Comparison of ENCODE assay signal across 16 cellular contexts in genomic region chr13:114031631-114032030, GRCh38. TPM values are rescaled to one million over a fixed set of nuclear protein-coding genes. Genes with fewer than 3 reads are reported as not detected.
DNase-seq lines count a peak whose midpoint lies in the region; ATAC-seq and TF ChIP-seq lines count a peak whose summit lies in the region.
"Had no signal": no experiment of that assay in that cellular context is flagged by ENCODE, and none has a peak within 500 bp of the region (broad histone marks: within the 10 kb centered on the region; RNA-seq: fewer than 3 reads in every experiment).

No MANE protein-coding gene starts in this region.

- H3K27ac Mint-ChIP-seq in progenitor cell of endocrine pancreas = peak overlapping the region; percentile 74
- no peak overlapping the region for H3K27ac Mint-ChIP-seq in activated CD8-positive, alpha-beta memory T cell treated with anti-CD3 and anti-CD28 coated beads, Interleukin-2, amount 10 ng/mL, durations not matched to agents 7 days and 5 days

- TF ChIP-seq CTCF in foreskin keratinocyte (conservative IDR thresholded peaks at IDR 0.05) = no peak
- TF ChIP-seq CTCF in progenitor cell of endocrine pancreas (IDR thresholded peaks at IDR 0.05; ENCODE audit: unreplicated experiment) = no peak
- TF ChIP-seq CTCF in mucosa of descending colon (IDR thresholded peaks at IDR 0.05) = no peak

- H3K4me1 Mint-ChIP-seq in progenitor cell of endocrine pancreas (ENCODE audit: low read depth) = peaks cover 13% of the 10 kb centered on the region
- H3K4me1 Mint-ChIP-seq in activated CD8-positive, alpha-beta memory T cell treated with anti-CD3 and anti-CD28 coated beads, Interleukin-2, amount 10 ng/mL, durations not matched to agents 7 days and 5 days = no peaks in the 10 kb centered on the region

- CTCF ChIA-PET in activated CD8-positive, alpha-beta memory T cell treated with anti-CD3 and anti-CD28 coated beads, Interleukin-2, amount 10 ng/mL, durations not matched to agents 7 days and 5 days (lab: Charles Lee) = no interaction called here

- no peaks in the 10 kb centered on the region for H3K9me3 Mint-ChIP-seq in progenitor cell of endocrine pancreas (ENCODE audit: low read depth)
- peaks cover 11% of the 10 kb centered on the region for H3K9me3 Mint-ChIP-seq in activated CD8-positive, alpha-beta memory T cell treated with anti-CD3 and anti-CD28 coated beads, Interleukin-2, amount 10 ng/mL, durations not matched to agents 7 days and 5 days (ENCODE audit: low read depth)
- H3K9me3 Mint-ChIP-seq: activated T-cell treated with anti-CD3 and anti-CD28 coated beads, Interleukin-2, amount 50 U/mL, for 24 hours; T-cell had no signal

- H3K36me3 Mint-ChIP-seq in progenitor cell of endocrine pancreas (ENCODE audit: insufficient read depth) = peaks cover 2% of the 10 kb centered on the region
- H3K36me3 Mint-ChIP-seq in activated CD8-positive, alpha-beta memory T cell treated with anti-CD3 and anti-CD28 coated beads, Interleukin-2, amount 10 ng/mL, durations not matched to agents 7 days and 5 days = peaks cover 18% of the 10 kb centered on the region

- H3K27me3 Mint-ChIP-seq in progenitor cell of endocrine pancreas = no peaks in the 10 kb centered on the region
- no peaks in the 10 kb centered on the region for H3K27me3 Mint-ChIP-seq in activated CD8-positive, alpha-beta memory T cell treated with anti-CD3 and anti-CD28 coated beads, Interleukin-2, amount 10 ng/mL, durations not matched to agents 7 days and 5 days
- H3K27me3 Mint-ChIP-seq: activated T-cell treated with anti-CD3 and anti-CD28 coated beads, Interleukin-2, amount 50 U/mL, for 24 hours; T-cell had no signal

- ATAC-seq in foreskin keratinocyte (peak; percentile 27), GM21529 (IDR thresholded peaks at IDR 0.05; ENCODE audit: unreplicated experiment) (no peak), mucosa of descending colon (no peak)
- no peak for ATAC-seq in activated CD8-positive, alpha-beta memory T cell treated with anti-CD3 and anti-CD28 coated beads, Interleukin-2, amount 10 ng/mL, durations not matched to agents 7 days and 5 days

- H3K4me3 Mint-ChIP-seq in progenitor cell of endocrine pancreas (ENCODE audit: low read depth) = no peak overlapping the region
- H3K4me3 Mint-ChIP-seq in activated CD8-positive, alpha-beta memory T cell treated with anti-CD3 and anti-CD28 coated beads, Interleukin-2, amount 10 ng/mL, durations not matched to agents 7 days and 5 days = no peak overlapping the region
- H3K4me3 Mint-ChIP-seq: activated T-cell treated with anti-CD3 and anti-CD28 coated beads, Interleukin-2, amount 50 U/mL, for 24 hours had no signal

- H3K4me1 ChIP-seq in adipocyte (ENCODE audit: control insufficient read depth, insufficient read depth, low read length) (peaks cover 54% of the 10 kb centered on the region), foreskin keratinocyte (no peaks in the 10 kb centered on the region), mucosa of descending colon (ENCODE audit: low read depth) (no peaks in the 10 kb centered on the region)
- H3K4me1 ChIP-seq: Caco-2 had no signal

- peak overlapping the region; percentile 70 for H3K9ac ChIP-seq in adipocyte (ENCODE audit: low read length)

- H3K36me3 ChIP-seq in adipocyte (ENCODE audit: control insufficient read depth, insufficient read depth, low read length, severe bottlenecking) = peaks cover 18% of the 10 kb centered on the region
- H3K36me3 ChIP-seq in mucosa of descending colon (ENCODE audit: low read depth) = no peaks in the 10 kb centered on the region

- H3K27ac ChIP-seq in foreskin keratinocyte = no peak overlapping the region

- intact Hi-C loops in mucosa of descending colon (cut with DNase I, micrococcal nuclease) = no loop called here

- H3K4me3 ChIP-seq in adipocyte (ENCODE audit: low read length) = no peak overlapping the region
- H3K4me3 ChIP-seq in mucosa of descending colon = no peak overlapping the region

- H3K27me3 ChIP-seq in adipocyte (replicated peaks; ENCODE audit: control insufficient read depth, insufficient read depth, low read length) (no peaks in the 10 kb centered on the region), foreskin keratinocyte (no peaks in the 10 kb centered on the region)

- H3K9me3 ChIP-seq in adipocyte (ENCODE audit: control insufficient read depth, low read length) (no peaks in the 10 kb centered on the region), mucosa of descending colon (no peaks in the 10 kb centered on the region)
- H3K9me3 ChIP-seq: Caco-2 had no signal

- DNase-seq in HPDE6-E6E7 (ENCODE audit: extremely low spot score) = peak; percentile 39
- no peak for DNase-seq in adipocyte (ENCODE audit: low read depth)
- peak in 1 of 2 donors; percentile 44 for DNase-seq in foreskin keratinocyte
- DNase-seq in progenitor cell of endocrine pancreas (ENCODE audit: low spot score, unreplicated experiment) = no peak
- DNase-seq in stimulated activated naive CD4-positive, alpha-beta T cell treated with Interleukin-2 at 50 U/mL for 16 hours (lab: John Stamatoyannopoulos, UW) = no peak
- DNase-seq in activated CD8-positive, alpha-beta memory T cell treated with anti-CD3 and anti-CD28 coated beads, Interleukin-2, amount 10 ng/mL, durations not matched to agents 7 days and 5 days = no peak
- no peak for DNase-seq in mucosa of descending colon
- DNase-seq: activated CD4-positive, alpha-beta T cell treated with anti-CD3 and anti-CD28 coated beads, Interleukin-2, amount 50 U/mL, for 1 hour; activated T-cell treated with anti-CD3 and anti-CD28 coated beads, Interleukin-2, amount 50 U/mL, for 24 hours; Caco-2; H7; NCI-H2081 treated with DMSO at 0.1 percent for 48 hours; NCI-H510A treated with DMSO at 0.1 percent for 48 hours; occipital lobe; T-cell had no signal

RNA-seq across cellular contexts. Expression of gene C13orf46, which starts 57.8 kb away (rescaled TPM):
- total RNA-seq in foreskin keratinocyte (not detected in 2 replicates), progenitor cell of endocrine pancreas (0.17 and 0.18 TPM in 2 replicates), mucosa of descending colon (1 to 10 TPM; 1.3 to 1.8 (median 1.6) TPM)
- 0.02 TPM in 1 of 2 replicates, not detected in the other for polyA plus RNA-seq in foreskin keratinocyte
- total RNA-seq in activated CD8-positive, alpha-beta memory T cell treated with anti-CD3 and anti-CD28 coated beads, Interleukin-2, amount 10 ng/mL, durations not matched to agents 7 days and 5 days = 1 to 10 TPM in 1 of 2 experiments, under 1 TPM in 1; 0.37 to 2.3 TPM
- total RNA-seq: Caco-2, H7 had no signal
